ENCODE assay signal across 17 cellular contexts in the genomic region with DNA sequence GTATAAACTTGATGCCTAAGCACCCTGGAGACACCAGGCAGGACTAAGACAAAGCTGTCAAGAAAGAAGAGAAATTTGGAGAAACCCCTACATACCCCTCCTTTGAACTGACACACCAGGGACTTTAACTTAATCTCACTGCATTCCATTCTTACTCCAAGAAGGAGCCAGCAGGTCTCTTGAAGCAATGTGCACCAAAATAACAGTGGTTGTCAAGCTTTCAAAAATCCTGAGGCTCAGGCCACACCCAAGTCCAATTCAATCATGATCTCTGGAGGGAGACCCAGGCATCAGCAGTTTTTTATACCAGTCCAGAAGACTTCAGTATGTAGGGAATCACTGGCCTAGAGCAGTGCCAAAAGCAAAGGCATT. TPM values are rescaled to one million over a fixed set of nuclear protein-coding genes. Genes with fewer than 3 reads are reported as not detected.
DNase-seq lines count a peak whose midpoint lies in the region; ATAC-seq, FAIRE-seq and TF ChIP-seq lines count a peak whose summit lies in the region.
"Had no signal": no experiment of that assay in that cellular context is flagged by ENCODE, and none has a peak within 500 bp of the region (broad histone marks: within the 10 kb centered on the region; RNA-seq: fewer than 3 reads in every experiment).

No MANE protein-coding gene starts in this region.

- FAIRE-seq in K562 (lab: Jason Lieb, UNC): no peak
- FAIRE-seq: HTR-8/SVneo had no signal

- no peaks in the 10 kb centered on the region for H3K9me1 ChIP-seq in K562 (ENCODE audit: control insufficient read depth, insufficient read depth, low read length)

- H3K4me1 ChIP-seq in K562 (replicated peaks in 1 of 2; ENCODE audit: control insufficient read depth in 2 of 2, insufficient read depth in 2 of 2, low read length in 2 of 2) (peaks cover 0 to 13% of the 10 kb centered on the region in 2 experiments; a peak in 3 of 5 replicates), right cardiac atrium (ENCODE audit: control insufficient read depth, insufficient read depth, low read length) (peaks cover 10% of the 10 kb centered on the region), smooth muscle cell (ENCODE audit: low read depth) (peaks cover 16% of the 10 kb centered on the region)

- H3K27me3 ChIP-seq in K562 (ENCODE audit: control insufficient read depth in 2 of 2, insufficient read depth in 2 of 2, low read length in 2 of 2) (no peaks in the 10 kb centered on the region), right cardiac atrium (ENCODE audit: control insufficient read depth, insufficient read depth) (no peaks in the 10 kb centered on the region), smooth muscle cell (ENCODE audit: low read depth) (no peaks in the 10 kb centered on the region)

- H4K20me1 ChIP-seq in K562 (replicated peaks; ENCODE audit: control insufficient read depth, insufficient read depth, low read length): peaks cover 4% of the 10 kb centered on the region
- peaks cover 67% of the 10 kb centered on the region for H4K20me1 ChIP-seq in smooth muscle cell (ENCODE audit: low read depth)

- H2AFZ ChIP-seq in K562 (ENCODE audit: low read depth, low read length): no peak overlapping the region
- H2AFZ ChIP-seq in smooth muscle cell (ENCODE audit: low read depth): no peak overlapping the region

- no TSS peak for BruUV-seq in K562 (replicated peaks; lab: Mats Ljungman, UMichigan)

- ATAC-seq in K562 (peak; percentile 26), right cardiac atrium (peak; percentile 11 to 18), HG02798 (IDR thresholded peaks at IDR 0.05; ENCODE audit: poor library complexity, unreplicated experiment) (no peak)
- ATAC-seq: SK-N-SH treated with all-trans-retinoic acid at 6 μM for 48 hours had no signal

- no peak for TF ChIP-seq RAD21 in K562 (CRISPR knock-in tag; conservative IDR thresholded peaks at IDR 0.05 in 1 of 2, IDR thresholded peaks at IDR 0.05 in 1 of 2)

- TF ChIP-seq POLR2A in K562 (conservative IDR thresholded peaks at IDR 0.05): no peak

- TF ChIP-seq CTCF in K562 (IDR thresholded peaks at IDR 0.05 in 2 of 3, conservative IDR thresholded peaks at IDR 0.05 in 1 of 3; ENCODE audit: insufficient read depth in 2 of 3, low read depth in 1 of 3, low read length in 3 of 3): no peak
- TF ChIP-seq CTCF in smooth muscle cell (IDR thresholded peaks at IDR 0.05; ENCODE audit: borderline replicate concordance, insufficient read depth, poor library complexity, severe bottlenecking): no peak

- H3K36me3 ChIP-seq in K562 (ENCODE audit: control insufficient read depth, insufficient read depth, low read length): peaks cover 21% of the 10 kb centered on the region
- no peaks in the 10 kb centered on the region for H3K36me3 ChIP-seq in smooth muscle cell (ENCODE audit: low read depth)

- CTCF ChIA-PET in K562 (lab: Yijun Ruan, JAX; ENCODE audit: low intra/inter-chr PET ratio): no interaction called here

- H3K9ac ChIP-seq in K562 (ENCODE audit: insufficient read depth in 1 of 2, low read depth in 2 of 2, low read length in 2 of 2): no peak overlapping the region
- H3K9ac ChIP-seq in smooth muscle cell (ENCODE audit: low read depth): no peak overlapping the region

- no peak for TF ChIP-seq EP300 in K562 (IDR thresholded peaks at IDR 0.05; ENCODE audit: low read length)

- no peaks in the 10 kb centered on the region for H3F3A ChIP-seq in smooth muscle cell (ENCODE audit: low read depth)

- DNase-seq in NCI-H226: peak; percentile 39
- no peak for DNase-seq in K562 (ENCODE audit: extremely low read depth in 1 of 4, low spot score in 3 of 4)
- DNase-seq in right cardiac atrium: no peak
- DNase-seq in smooth muscle cell (lab: John Stamatoyannopoulos, UW; ENCODE audit: unreplicated experiment): no peak
- DNase-seq in SW480 (ENCODE audit: low spot score): no peak
- no peak for DNase-seq in H4 (ENCODE audit: low spot score)
- DNase-seq: CD4-positive, CD25-positive, alpha-beta regulatory T cell; H7; NCI-H1417 treated with DMSO at 0.1 percent for 48 hours; NCI-H2029; NCI-H510A; NCI-H82 had no signal

- POLR2A ChIA-PET in K562 (lab: Yijun Ruan, JAX): interaction anchor here (1.0 kb wide), 1 partner anchor 16 kb away, joined by 3 read pairs; no protein-coding TSS in a partner anchor

- in situ Hi-C loops in K562 (cut with MboI): no loop called here

- intact Hi-C loops in K562 (cut with micrococcal nuclease): no loop called here
- intact Hi-C loops in right cardiac atrium (cut with DNase I): no loop called here

- H3K4me3 ChIP-seq in K562: no peak overlapping the region
- H3K4me3 ChIP-seq in right cardiac atrium (ENCODE audit: low read length): no peak overlapping the region
- H3K4me3 ChIP-seq in smooth muscle cell: no peak overlapping the region

- H3K27ac ChIP-seq in K562 (ENCODE audit: extremely low read depth, low read depth, low read length) (no peak overlapping the region), right cardiac atrium (ENCODE audit: low read length) (no peak overlapping the region), smooth muscle cell (ENCODE audit: low read depth) (peak overlapping the region; percentile 36)
- H3K27ac ChIP-seq: HL-60 had no signal

- peaks cover 92% of the 10 kb centered on the region for H3K79me2 ChIP-seq in K562 (ENCODE audit: control insufficient read depth, insufficient read depth, low read length)
- H3K79me2 ChIP-seq in smooth muscle cell (ENCODE audit: low read depth): peaks cover 84% of the 10 kb centered on the region

- H3K9me3 ChIP-seq in K562 (replicated peaks; ENCODE audit: control insufficient read depth, insufficient read depth, low read depth, low read length) (no peaks in the 10 kb centered on the region), right cardiac atrium (ENCODE audit: control insufficient read depth, low read length) (no peaks in the 10 kb centered on the region), smooth muscle cell (replicated peaks; ENCODE audit: low read depth) (no peaks in the 10 kb centered on the region)
- H3K9me3 ChIP-seq: Caco-2 had no signal

- H3K4me2 ChIP-seq in K562 (ENCODE audit: insufficient read depth, low read length): no peak overlapping the region
- peak overlapping the region; percentile 35 for H3K4me2 ChIP-seq in smooth muscle cell

TF ChIP-seq in K562, 482 proteins besides CTCF, POLR2A, EP300 and RAD21:
- no peak for TF ChIP-seq PTTG1 (tag; IDR thresholded peaks at IDR 0.05; ENCODE audit: low read depth)
- no peak for TF ChIP-seq YY1 (IDR thresholded peaks at IDR 0.05; ENCODE audit: borderline replicate concordance in 1 of 3, control insufficient read depth in 1 of 3, extremely low read depth in 1 of 3, insufficient read depth in 3 of 3, insufficient read length in 1 of 3, insufficient replicate concordance in 2 of 3, low read depth in 1 of 3, low read length in 2 of 3)
- no peak for TF ChIP-seq ETS2 (tag; IDR thresholded peaks at IDR 0.05; ENCODE audit: borderline replicate concordance, poor library complexity, severe bottlenecking)
- no peak for TF ChIP-seq COPS2 (conservative IDR thresholded peaks at IDR 0.05)
- no peak for TF ChIP-seq ZNF253 (CRISPR knock-in tag; conservative IDR thresholded peaks at IDR 0.05)
- TF ChIP-seq SRSF7 (optimal IDR thresholded peaks at IDR 0.05; ENCODE audit: low read depth, low read length): no peak
- no peak for TF ChIP-seq SAFB2 (IDR thresholded peaks at IDR 0.05; ENCODE audit: borderline replicate concordance, low read depth, low read length, severe bottlenecking)

RNA-seq across cellular contexts. Expression of a gene that starts 6.8 kb away (rescaled TPM):
- total RNA-seq in K562 (2011; cell fraction: chromatin; rRNA removed; ENCODE audit: low replicate concordance): 33.6 and 72.3 TPM in 2 replicates
- total RNA-seq in K562 (2011; cell fraction: nucleolus; rRNA removed): 14.5 and 14.9 TPM in 2 replicates
- 22.5 and 24.4 TPM in 2 replicates for total RNA-seq in K562 (2011; cell fraction: nucleoplasm; rRNA removed)
- total RNA-seq in K562 (2014; rRNA removed) (47.3 and 53.2 TPM in 2 replicates), K562 (2014; rRNA removed; fragmentation: Illumina TruSeq; extraction: Trizol) (71.3 and 79.1 TPM in 2 replicates), K562 (2015; rRNA removed; fragmentation: Illumina TruSeq; extraction: Trizol) (77.7 and 80.2 TPM in 2 replicates), K562 (2021) (71.2 and 71.5 TPM in 2 replicates), right cardiac atrium (10 to 100 TPM; 10.8 to 23.3 (median 13.2) TPM), smooth muscle cell (48.2 and 50.6 TPM in 2 replicates)
- polyA plus RNA-seq in K562 (2011; rRNA removed) (37.2 and 58.7 TPM in 2 replicates), K562 (2014; fragmentation: Illumina TruSeq; extraction: Trizol) (60.1 and 61.7 TPM in 2 replicates), K562 (2014; fragmentation: Nextera tagmentation; extraction: Ambion mirVana) (10 to 100 TPM; 21.4 to 32.2 TPM), K562 (2014; rRNA removed) (46.8 and 47.0 TPM in 2 replicates), right cardiac atrium (4.5 TPM), smooth muscle cell (27.9 and 28.0 TPM in 2 replicates)
- 21.6 and 28.7 TPM in 2 replicates for polyA plus RNA-seq in K562 (2011; cell fraction: cytosol; rRNA removed)
- 36.3 and 42.0 TPM in 2 replicates for polyA plus RNA-seq in K562 (2011; cell fraction: nucleus; rRNA removed)
- 45.7 and 55.0 TPM in 2 replicates for polyA plus RNA-seq in K562 (2012)
- polyA minus RNA-seq in K562 (2011; rRNA and poly(A)+ RNA removed): 53.1 and 71.8 TPM in 2 replicates
- 21.8 and 40.8 TPM in 2 replicates for polyA minus RNA-seq in K562 (2011; cell fraction: cytosol; rRNA and poly(A)+ RNA removed)
- 27.9 and 31.2 TPM in 2 replicates for polyA minus RNA-seq in K562 (2011; cell fraction: nucleus; rRNA and poly(A)+ RNA removed)
- 56.2 and 61.1 TPM in 2 replicates for total RNA-seq in H4 (2014; rRNA removed; shearing (Covaris generic))
